ENCODE assay signal across 8 cellular contexts in the genomic region with DNA sequence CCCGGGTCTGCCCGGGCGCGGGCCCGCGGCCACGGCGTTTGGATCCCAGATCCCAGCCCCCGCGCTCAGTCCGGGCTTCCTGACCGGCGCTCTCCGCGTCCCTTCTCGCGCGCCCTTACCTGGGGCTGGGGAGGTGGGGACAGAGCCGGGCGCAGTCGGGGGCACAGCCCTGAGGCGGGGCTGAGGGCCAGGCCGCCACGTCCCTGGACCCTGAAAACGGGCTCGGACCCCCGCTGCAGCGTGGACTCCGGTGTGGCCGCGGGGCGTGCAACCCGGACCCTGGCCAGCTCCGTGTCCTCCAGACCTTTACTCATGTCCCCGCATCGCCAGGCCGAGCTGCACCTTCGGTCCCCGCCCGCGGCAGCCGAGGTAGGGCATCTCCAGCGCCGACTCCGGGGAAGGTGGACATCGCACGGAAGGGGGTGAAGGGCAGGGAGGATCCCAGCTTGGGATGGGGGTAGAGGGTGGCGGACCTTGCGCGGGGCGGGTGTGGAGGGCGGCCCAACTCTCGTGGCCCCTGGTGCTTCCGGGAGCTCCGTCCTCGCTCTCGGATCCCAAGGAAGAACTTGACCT.
DNase-seq lines count a peak whose midpoint lies in the region; ATAC-seq lines count a peak whose summit lies in the region.

No MANE protein-coding gene starts in this region.

- no peaks in the 10 kb centered on the region for H3K9me3 ChIP-seq in iPS-20b (ENCODE audit: insufficient read depth, low read depth, low read length)

- DNase-seq in DMS 273 (lab: John Stamatoyannopoulos, UW; ENCODE audit: unreplicated experiment) (peak; percentile 44), DMS 273 treated with DMSO at 0.1 percent for 48 hours (lab: John Stamatoyannopoulos, UW) (no peak), RPMI8226 (no peak), NCI-H187 (lab: John Stamatoyannopoulos, UW) (no peak), foreskin melanocyte (no peak)
- DNase-seq in activated naive CD8-positive, alpha-beta T cell treated with anti-CD3 and anti-CD28 coated beads, Interleukin-2, amount 50 U/mL, for 24 hours: no peak
- DNase-seq in stimulated activated naive B cell treated with anti-CD40 and anti-IgM and Interleukin-4, amounts not matched to agents 10 μg/mL and 1 μg/mL and 100 μg/mL, for 72 hours: no peak

- H3K27me3 ChIP-seq in iPS-20b (ENCODE audit: insufficient read depth, low read length): peaks cover 27% of the 10 kb centered on the region

- ATAC-seq in activated naive CD8-positive, alpha-beta T cell treated with anti-CD3 and anti-CD28 coated beads, Interleukin-2, amount 50 U/mL, for 24 hours: no peak
- ATAC-seq in stimulated activated naive B cell treated with anti-CD40 and anti-IgM and Interleukin-4, amounts not matched to agents 10 μg/mL and 1 μg/mL and 100 μg/mL, for 72 hours (replicated peaks): peak; percentile 30 to 31

- peaks cover 20% of the 10 kb centered on the region for H3K36me3 ChIP-seq in iPS-20b (ENCODE audit: insufficient read depth, low read depth, low read length)

- peaks cover 14% of the 10 kb centered on the region for H3K4me1 Mint-ChIP-seq in activated naive CD8-positive, alpha-beta T cell treated with anti-CD3 and anti-CD28 coated beads, Interleukin-2, amount 50 U/mL, for 24 hours
- H3K4me1 Mint-ChIP-seq in stimulated activated naive B cell treated with anti-CD40 and anti-IgM and Interleukin-4, amounts not matched to agents 10 μg/mL and 1 μg/mL and 100 μg/mL, for 72 hours: peaks cover 17 to 35% of the 10 kb centered on the region in 2 donors

- H3K36me3 Mint-ChIP-seq in activated naive CD8-positive, alpha-beta T cell treated with anti-CD3 and anti-CD28 coated beads, Interleukin-2, amount 50 U/mL, for 24 hours (ENCODE audit: low read depth): peaks cover 14% of the 10 kb centered on the region
- peaks cover 8 to 17% of the 10 kb centered on the region in 2 donors for H3K36me3 Mint-ChIP-seq in stimulated activated naive B cell treated with anti-CD40 and anti-IgM and Interleukin-4, amounts not matched to agents 10 μg/mL and 1 μg/mL and 100 μg/mL, for 72 hours

- H3K4me3 ChIP-seq in iPS-20b (ENCODE audit: low read length): peak overlapping the region; percentile 76

- H3K27me3 Mint-ChIP-seq in activated naive CD8-positive, alpha-beta T cell treated with anti-CD3 and anti-CD28 coated beads, Interleukin-2, amount 50 U/mL, for 24 hours: peaks cover 23% of the 10 kb centered on the region
- peaks cover 17 to 29% of the 10 kb centered on the region in 2 donors for H3K27me3 Mint-ChIP-seq in stimulated activated naive B cell treated with anti-CD40 and anti-IgM and Interleukin-4, amounts not matched to agents 10 μg/mL and 1 μg/mL and 100 μg/mL, for 72 hours

- peaks cover 3% of the 10 kb centered on the region; the same call in 1 of the 2 replicates for H3K4me1 ChIP-seq in iPS-20b (ENCODE audit: insufficient read depth, low read length)

- H3K27ac ChIP-seq in iPS-20b (ENCODE audit: low read length): no peak overlapping the region

- no peak overlapping the region for H3K27ac Mint-ChIP-seq in activated naive CD8-positive, alpha-beta T cell treated with anti-CD3 and anti-CD28 coated beads, Interleukin-2, amount 50 U/mL, for 24 hours
- no peak overlapping the region for H3K27ac Mint-ChIP-seq in stimulated activated naive B cell treated with anti-CD40 and anti-IgM and Interleukin-4, amounts not matched to agents 10 μg/mL and 1 μg/mL and 100 μg/mL, for 72 hours

- no peaks in the 10 kb centered on the region for H3K9me3 Mint-ChIP-seq in activated naive CD8-positive, alpha-beta T cell treated with anti-CD3 and anti-CD28 coated beads, Interleukin-2, amount 50 U/mL, for 24 hours
- no peaks in the 10 kb centered on the region for H3K9me3 Mint-ChIP-seq in stimulated activated naive B cell treated with anti-CD40 and anti-IgM and Interleukin-4, amounts not matched to agents 10 μg/mL and 1 μg/mL and 100 μg/mL, for 72 hours

- peak overlapping the region; percentile 29 for H3K4me3 Mint-ChIP-seq in activated naive CD8-positive, alpha-beta T cell treated with anti-CD3 and anti-CD28 coated beads, Interleukin-2, amount 50 U/mL, for 24 hours
- peak overlapping the region; percentile 83 to 85 for H3K4me3 Mint-ChIP-seq in stimulated activated naive B cell treated with anti-CD40 and anti-IgM and Interleukin-4, amounts not matched to agents 10 μg/mL and 1 μg/mL and 100 μg/mL, for 72 hours

- H3K9ac ChIP-seq in iPS-20b (ENCODE audit: low read depth, low read length): peak overlapping the region; percentile 48; the same call in 1 of the 2 replicates
